In the genomic region with DNA sequence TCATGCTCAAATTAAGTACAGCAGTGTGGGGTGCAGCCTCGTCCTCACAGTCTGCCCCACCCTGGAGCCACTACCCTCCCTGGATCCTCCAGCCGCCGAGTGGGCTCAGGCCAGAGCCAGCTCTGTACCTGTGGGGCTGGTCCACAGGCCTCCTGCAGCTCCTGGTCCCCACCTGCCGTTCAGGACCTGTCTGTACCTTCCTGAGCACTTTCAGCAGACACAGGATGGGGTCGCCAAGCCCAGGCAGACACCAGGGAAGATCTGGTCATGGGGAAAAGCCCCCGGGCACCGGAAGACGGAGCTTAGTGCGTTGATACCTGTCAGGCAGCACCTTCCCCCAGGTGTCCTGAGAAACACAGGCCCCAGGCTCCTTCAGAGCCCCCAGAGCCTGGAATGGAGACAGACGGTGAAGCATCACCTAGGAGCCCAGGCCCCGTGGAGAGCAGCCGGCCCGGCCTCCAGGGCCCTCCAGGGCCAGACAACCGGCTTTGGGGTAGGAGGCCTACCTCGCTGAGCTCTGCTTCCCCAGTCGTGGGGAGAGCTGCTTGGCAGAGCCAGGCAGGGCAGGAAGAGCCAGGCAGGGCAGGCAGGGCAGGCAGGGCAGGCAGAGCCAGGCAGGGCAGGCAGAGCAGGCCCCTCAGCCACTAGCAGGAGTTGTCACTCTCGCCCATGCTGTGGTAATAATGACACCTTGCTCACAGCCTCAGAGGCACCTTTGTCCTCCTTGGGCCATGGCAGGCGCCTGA, we compare ENCODE assay signal across 19 cellular contexts. TPM values are rescaled to one million over a fixed set of nuclear protein-coding genes. Genes with fewer than 3 reads are reported as not detected.
DNase-seq lines count a peak whose midpoint lies in the region; ATAC-seq and TF ChIP-seq lines count a peak whose summit lies in the region.
"Had no signal": no experiment of that assay in that cellular context is flagged by ENCODE, and none has a peak within 500 bp of the region (broad histone marks: within the 10 kb centered on the region; RNA-seq: fewer than 3 reads in every experiment).

No MANE protein-coding gene starts in this region.

- WGBS in neuronal stem cell (ENCODE audit: extremely low coverage in 2 of 2, insufficient read length in 2 of 2, insufficient replicate concordance in 1 of 2), 2 donors, result no CpG with 5 or more reads among the region's 18 CpGs

- no peaks in the 10 kb centered on the region for H3K27me3 Mint-ChIP-seq in natural killer cell treated with Interleukin-12 subunit alpha and Interleukin-12 subunit beta and Interleukin-15 and Interleukin-18, amount 100 ng/mL, for 72 hours
- H3K27me3 Mint-ChIP-seq in natural killer cell (ENCODE audit: low read depth in 2 of 2), result no peaks in the 10 kb centered on the region
- no peaks in the 10 kb centered on the region for H3K27me3 Mint-ChIP-seq in effector memory CD8-positive, alpha-beta T cell
- H3K27me3 Mint-ChIP-seq in stimulated activated memory B cell treated with anti-CD40 and anti-IgM and Interleukin-4, amounts not matched to agents 10 μg/mL and 1 μg/mL and 100 μg/mL, for 72 hours, result peaks cover 27% of the 10 kb centered on the region
- H3K27me3 Mint-ChIP-seq: activated naive CD8-positive, alpha-beta T cell treated with anti-CD3 and anti-CD28 coated beads, Interleukin-2, amount 10 ng/mL, durations not matched to agents 7 days and 5 days had no signal

- no peak overlapping the region for H2AFZ ChIP-seq in neuronal stem cell (ENCODE audit: low read length)

- peak overlapping the region; percentile 97 for H3K18ac ChIP-seq in neuronal stem cell (ENCODE audit: low read length)

- H3K27ac Mint-ChIP-seq in natural killer cell treated with Interleukin-12 subunit alpha and Interleukin-12 subunit beta and Interleukin-15 and Interleukin-18, amount 100 ng/mL, for 72 hours, result no peak overlapping the region
- peak overlapping the region in 1 of 2 donors; percentile 82 for H3K27ac Mint-ChIP-seq in natural killer cell
- peak overlapping the region; percentile 78 to 82 for H3K27ac Mint-ChIP-seq in effector memory CD8-positive, alpha-beta T cell
- H3K27ac Mint-ChIP-seq in stimulated activated memory B cell treated with anti-CD40 and anti-IgM and Interleukin-4, amounts not matched to agents 10 μg/mL and 1 μg/mL and 100 μg/mL, for 72 hours, result no peak overlapping the region
- H3K27ac Mint-ChIP-seq: activated naive CD8-positive, alpha-beta T cell treated with anti-CD3 and anti-CD28 coated beads, Interleukin-2, amount 10 ng/mL, durations not matched to agents 7 days and 5 days; progenitor cell of endocrine pancreas; T-helper 2 cell treated with Interferon-gamma antibody and Interleukin-4, amounts not matched to agents 5 μg/mL and 100 μg/mL, for 36 hours had no signal

- peak overlapping the region; percentile 99 for H2AK5ac ChIP-seq in neuronal stem cell (ENCODE audit: low read depth, low read length)

- peaks cover 5% of the 10 kb centered on the region for H3K79me1 ChIP-seq in neuronal stem cell (ENCODE audit: low read depth, low read length)

- intact Hi-C loops in natural killer cell (cut with micrococcal nuclease), result no loop called here

- H3K36me3 Mint-ChIP-seq in natural killer cell treated with Interleukin-12 subunit alpha and Interleukin-12 subunit beta and Interleukin-15 and Interleukin-18, amount 100 ng/mL, for 72 hours, result no peaks in the 10 kb centered on the region
- H3K36me3 Mint-ChIP-seq in natural killer cell, result no peaks in the 10 kb centered on the region
- peaks cover 3% of the 10 kb centered on the region for H3K36me3 Mint-ChIP-seq in effector memory CD8-positive, alpha-beta T cell (ENCODE audit: insufficient read depth)
- no peaks in the 10 kb centered on the region for H3K36me3 Mint-ChIP-seq in stimulated activated memory B cell treated with anti-CD40 and anti-IgM and Interleukin-4, amounts not matched to agents 10 μg/mL and 1 μg/mL and 100 μg/mL, for 72 hours
- H3K36me3 Mint-ChIP-seq: activated naive CD8-positive, alpha-beta T cell treated with anti-CD3 and anti-CD28 coated beads, Interleukin-2, amount 10 ng/mL, durations not matched to agents 7 days and 5 days had no signal

- no peak overlapping the region for H3K4me2 ChIP-seq in neuronal stem cell (ENCODE audit: insufficient read depth, low read length, poor library complexity, severe bottlenecking)

- H4K8ac ChIP-seq in neuronal stem cell (ENCODE audit: low read depth, low read length), result peak overlapping the region; percentile 96

- peaks cover 0 to 7% of the 10 kb centered on the region in 2 donors for H3K4me1 ChIP-seq in neuronal stem cell (ENCODE audit: control insufficient read depth in 2 of 2, insufficient read depth in 1 of 2, low read depth in 1 of 2, low read length in 2 of 2)

- H2BK12ac ChIP-seq in neuronal stem cell (ENCODE audit: low read length), result peak overlapping the region; percentile 99

- H2BK5ac ChIP-seq in neuronal stem cell (ENCODE audit: low read length), result peak overlapping the region; percentile 82

- ATAC-seq in natural killer cell treated with Interleukin-12 subunit alpha and Interleukin-12 subunit beta and Interleukin-15 and Interleukin-18, amount 100 ng/mL, for 72 hours, result no peak
- ATAC-seq in natural killer cell (no peak), GM19463 (IDR thresholded peaks at IDR 0.05; ENCODE audit: unreplicated experiment) (no peak)
- no peak for ATAC-seq in effector memory CD8-positive, alpha-beta T cell (replicated peaks)
- ATAC-seq in stimulated activated memory B cell treated with anti-CD40 and anti-IgM and Interleukin-4, amounts not matched to agents 10 μg/mL and 1 μg/mL and 100 μg/mL, for 72 hours, result no peak

- peak; percentile 37 for DNase-seq in natural killer cell treated with Interleukin-12 subunit alpha and Interleukin-12 subunit beta and Interleukin-15 and Interleukin-18, amount 100 ng/mL, for 72 hours (ENCODE audit: low spot score)
- no peak for DNase-seq in natural killer cell
- DNase-seq in effector memory CD8-positive, alpha-beta T cell, result no peak
- DNase-seq in neuronal stem cell (ENCODE audit: low spot score), result no peak
- DNase-seq in activated CD8-positive, alpha-beta memory T cell treated with anti-CD3 and anti-CD28 coated beads, Interleukin-2, amount 50 U/mL, for 48 hours, result no peak
- DNase-seq in foreskin melanocyte, result no peak
- DNase-seq: activated CD4-positive, alpha-beta T cell treated with anti-CD3 and anti-CD28 coated beads for 4 hours; activated naive CD8-positive, alpha-beta T cell treated with anti-CD3 and anti-CD28 coated beads, Interleukin-2, amount 10 ng/mL, durations not matched to agents 7 days and 5 days; glutamatergic neuron; Karpas-422; NCI-H1930; NCI-H69; thyroid gland had no signal

- H3K4ac ChIP-seq in neuronal stem cell (ENCODE audit: low read length), result peak overlapping the region; percentile 84

- no peaks in the 10 kb centered on the region for H3K27me3 ChIP-seq in neuronal stem cell (ENCODE audit: control insufficient read depth in 3 of 3, insufficient read depth in 3 of 3, low read depth in 1 of 3, low read length in 3 of 3)
- H3K27me3 ChIP-seq: thyroid gland had no signal

- peak overlapping the region; percentile 87 for H2BK120ac ChIP-seq in neuronal stem cell (ENCODE audit: low read depth, low read length)

- H3K4me1 Mint-ChIP-seq in natural killer cell treated with Interleukin-12 subunit alpha and Interleukin-12 subunit beta and Interleukin-15 and Interleukin-18, amount 100 ng/mL, for 72 hours (ENCODE audit: low read depth in 2 of 2), result peaks cover 2 to 4% of the 10 kb centered on the region in 2 donors
- peaks cover 0 to 48% of the 10 kb centered on the region in 2 donors for H3K4me1 Mint-ChIP-seq in natural killer cell
- H3K4me1 Mint-ChIP-seq in effector memory CD8-positive, alpha-beta T cell (ENCODE audit: low read depth in 2 of 2), result peaks cover 8 to 16% of the 10 kb centered on the region in 2 donors
- peaks cover 2% of the 10 kb centered on the region for H3K4me1 Mint-ChIP-seq in stimulated activated memory B cell treated with anti-CD40 and anti-IgM and Interleukin-4, amounts not matched to agents 10 μg/mL and 1 μg/mL and 100 μg/mL, for 72 hours
- H3K4me1 Mint-ChIP-seq: activated naive CD8-positive, alpha-beta T cell treated with anti-CD3 and anti-CD28 coated beads, Interleukin-2, amount 10 ng/mL, durations not matched to agents 7 days and 5 days had no signal

- no peak overlapping the region for H3K4me3 ChIP-seq in neuronal stem cell (ENCODE audit: low read length in 2 of 2)
- H3K4me3 ChIP-seq: thyroid gland had no signal

- no peak for TF ChIP-seq CTCF in natural killer cell (IDR thresholded peaks at IDR 0.05)

- peak overlapping the region; percentile 92 for H4K91ac ChIP-seq in neuronal stem cell (ENCODE audit: low read depth, low read length, poor library complexity)

- H2BK15ac ChIP-seq in neuronal stem cell (ENCODE audit: low read length), result peak overlapping the region; percentile 97

- H3K27ac ChIP-seq in neuronal stem cell (replicated peaks; ENCODE audit: low read length), result no peak overlapping the region
- H3K27ac ChIP-seq: thyroid gland had no signal

- no peak overlapping the region for H3K4me3 Mint-ChIP-seq in natural killer cell treated with Interleukin-12 subunit alpha and Interleukin-12 subunit beta and Interleukin-15 and Interleukin-18, amount 100 ng/mL, for 72 hours
- no peak overlapping the region for H3K4me3 Mint-ChIP-seq in natural killer cell
- no peak overlapping the region for H3K4me3 Mint-ChIP-seq in effector memory CD8-positive, alpha-beta T cell
- H3K4me3 Mint-ChIP-seq in stimulated activated memory B cell treated with anti-CD40 and anti-IgM and Interleukin-4, amounts not matched to agents 10 μg/mL and 1 μg/mL and 100 μg/mL, for 72 hours, result no peak overlapping the region
- H3K4me3 Mint-ChIP-seq: activated naive CD8-positive, alpha-beta T cell treated with anti-CD3 and anti-CD28 coated beads, Interleukin-2, amount 10 ng/mL, durations not matched to agents 7 days and 5 days; T-helper 2 cell treated with Interferon-gamma antibody and Interleukin-4, amounts not matched to agents 5 μg/mL and 100 μg/mL, for 36 hours had no signal

- H3K14ac ChIP-seq in neuronal stem cell (ENCODE audit: low read length), result peak overlapping the region; percentile 82

- H3K9me3 Mint-ChIP-seq in natural killer cell treated with Interleukin-12 subunit alpha and Interleukin-12 subunit beta and Interleukin-15 and Interleukin-18, amount 100 ng/mL, for 72 hours, result no peaks in the 10 kb centered on the region
- no peaks in the 10 kb centered on the region for H3K9me3 Mint-ChIP-seq in natural killer cell
- H3K9me3 Mint-ChIP-seq in effector memory CD8-positive, alpha-beta T cell, result no peaks in the 10 kb centered on the region
- H3K9me3 Mint-ChIP-seq in stimulated activated memory B cell treated with anti-CD40 and anti-IgM and Interleukin-4, amounts not matched to agents 10 μg/mL and 1 μg/mL and 100 μg/mL, for 72 hours, result no peaks in the 10 kb centered on the region
- H3K9me3 Mint-ChIP-seq: activated naive CD8-positive, alpha-beta T cell treated with anti-CD3 and anti-CD28 coated beads, Interleukin-2, amount 10 ng/mL, durations not matched to agents 7 days and 5 days; T-helper 2 cell treated with Interferon-gamma antibody and Interleukin-4, amounts not matched to agents 5 μg/mL and 100 μg/mL, for 36 hours had no signal

- H3K23ac ChIP-seq in neuronal stem cell (ENCODE audit: low read depth, low read length, poor library complexity), result peak overlapping the region; percentile 89

- H3K9ac ChIP-seq in neuronal stem cell (ENCODE audit: low read depth, low read length, poor library complexity), result peak overlapping the region; percentile 84

- no peaks in the 10 kb centered on the region for H3K9me3 ChIP-seq in neuronal stem cell (replicated peaks in 1 of 2; ENCODE audit: control insufficient read depth in 2 of 2, insufficient read depth in 1 of 2, low read depth in 1 of 2, low read length in 2 of 2)
- H3K9me3 ChIP-seq: thyroid gland had no signal

- no peaks in the 10 kb centered on the region for H3K36me3 ChIP-seq in neuronal stem cell (replicated peaks in 1 of 2; ENCODE audit: control insufficient read depth in 2 of 2, insufficient read depth in 2 of 2, low read length in 2 of 2)
- H3K36me3 ChIP-seq: thyroid gland had no signal

RNA-seq across cellular contexts. Expression of a gene that starts 9.8 kb away (rescaled TPM):
- 1 to 10 TPM; 4.3 to 9.9 TPM for total RNA-seq in natural killer cell treated with Interleukin-12 subunit alpha and Interleukin-12 subunit beta and Interleukin-15 and Interleukin-18, amount 100 ng/mL, for 72 hours
- 100 to 1,000 TPM; 268 to 327 (median 299) TPM for total RNA-seq in natural killer cell
- polyA plus RNA-seq in neuronal stem cell (2013, experiment 1 of 2), result not detected
- 0.01 TPM for polyA plus RNA-seq in neuronal stem cell (2013, experiment 2 of 2)
- total RNA-seq: chondrocyte, endothelial cell of umbilical vein had no signal
- polyA plus RNA-seq: endothelial cell of umbilical vein had no signal

RNA-seq across cellular contexts. Expression of a gene that starts 9.9 kb away (rescaled TPM):
- 1 to 10 TPM; 7.2 to 7.6 TPM for total RNA-seq in natural killer cell treated with Interleukin-12 subunit alpha and Interleukin-12 subunit beta and Interleukin-15 and Interleukin-18, amount 100 ng/mL, for 72 hours
- total RNA-seq in natural killer cell, result 100 to 1,000 TPM; 227 to 325 (median 237) TPM
- not detected for polyA plus RNA-seq in neuronal stem cell (2013, experiment 1 of 2)
- polyA plus RNA-seq in neuronal stem cell (2013, experiment 2 of 2), result not detected
- total RNA-seq: chondrocyte, endothelial cell of umbilical vein had no signal
- polyA plus RNA-seq: endothelial cell of umbilical vein had no signal

RNA-seq across cellular contexts. Expression of a gene that starts 41.2 kb away (rescaled TPM):
- total RNA-seq in natural killer cell treated with Interleukin-12 subunit alpha and Interleukin-12 subunit beta and Interleukin-15 and Interleukin-18, amount 100 ng/mL, for 72 hours, result 1 to 10 TPM; 2.5 to 5.3 TPM
- 10 to 100 TPM; 10.8 to 16.8 (median 16.0) TPM for total RNA-seq in natural killer cell
- polyA plus RNA-seq in neuronal stem cell (2013, experiment 1 of 2), result 0.07 TPM
- polyA plus RNA-seq in neuronal stem cell (2013, experiment 2 of 2), result 0.06 TPM
- total RNA-seq: chondrocyte, endothelial cell of umbilical vein had no signal
- polyA plus RNA-seq: endothelial cell of umbilical vein had no signal

Comparison
In these comparisons a context has a peak if more than half of its experiments do, and no peak if none do; other contexts are left out.
1. RNA of a gene that starts 9.8 kb away (total RNA-seq): 268 to 327 TPM in natural killer cell; 4.3 to 9.9 TPM in natural killer cell treated with Interleukin-12 subunit alpha and Interleukin-12 subunit beta and Interleukin-15 and Interleukin-18, amount 100 ng/mL, for 72 hours; every median in the first group is over 10 times any median in the second.
2. RNA of a gene that starts 9.9 kb away (total RNA-seq): 227 to 325 TPM in natural killer cell; 7.2 to 7.6 TPM in natural killer cell treated with Interleukin-12 subunit alpha and Interleukin-12 subunit beta and Interleukin-15 and Interleukin-18, amount 100 ng/mL, for 72 hours; every median in the first group is over 10 times any median in the second.
3. H3K27ac Mint-ChIP-seq: peak in effector memory CD8-positive, alpha-beta T cell (2 of 2); none in natural killer cell treated with Interleukin-12 subunit alpha and Interleukin-12 subunit beta and Interleukin-15 and Interleukin-18, amount 100 ng/mL, for 72 hours (0 of 2) and stimulated activated memory B cell treated with anti-CD40 and anti-IgM and Interleukin-4, amounts not matched to agents 10 μg/mL and 1 μg/mL and 100 μg/mL, for 72 hours (single experiment).